In the genomic region with DNA sequence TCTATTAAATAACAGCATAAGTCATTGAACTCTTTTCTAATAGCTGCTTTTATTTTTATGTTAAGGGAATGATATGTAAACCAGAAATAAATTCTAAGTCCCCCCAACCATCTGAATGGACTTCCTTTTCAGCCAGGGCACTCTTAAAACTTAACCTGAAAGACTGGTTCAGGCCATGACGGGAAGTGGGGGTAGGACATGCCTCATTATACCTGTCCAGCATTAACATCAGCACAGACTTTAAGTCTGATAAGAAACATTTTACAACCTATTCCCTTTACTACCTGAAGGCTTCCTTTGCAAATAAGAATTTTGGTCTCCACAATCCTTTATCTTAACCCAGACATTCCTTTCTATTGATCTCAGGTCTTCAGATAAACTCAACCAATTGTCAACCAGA, we compare ENCODE assay signal across 25 cellular contexts. TPM values are rescaled to one million over a fixed set of nuclear protein-coding genes. Genes with fewer than 3 reads are reported as not detected.
"Had no signal": no experiment of that assay in that cellular context is flagged by ENCODE, and none has a peak within 500 bp of the region (broad histone marks: within the 10 kb centered on the region; RNA-seq: fewer than 3 reads in every experiment).

No MANE protein-coding gene starts in this region.

- ATAC-seq: HepG2, PC-3, Right ventricle myocardium inferior, SK-N-SH treated with all-trans-retinoic acid at 6 μM for 48 hours had no signal

- H3K27me3 ChIP-seq: Peyer's patch, SJCRH30 had no signal

- H3K27ac ChIP-seq: Peyer's patch, SJCRH30 had no signal

- H3K36me3 ChIP-seq: Peyer's patch, SJCRH30 had no signal

- FAIRE-seq: HepG2 had no signal

- DNase-seq: IMR-90, Karpas-422, KG1, MM.1S, NCI-H1092 treated with DMSO at 0.1 percent for 48 hours, NCI-H1436, NCI-H187, NCI-H2029, NCI-H2081 treated with DMSO at 0.1 percent for 48 hours, NCI-H2171, NCI-H226, NCI-H446, NCI-H510A, NCI-H524 treated with DMSO at 0.1 percent for 48 hours, NCI-H69, NCI-H774, PC-3, Peyer's patch, SHP77 treated with DMSO at 0.1 percent for 48 hours, SJCRH30 had no signal

- H3K4me1 ChIP-seq: Peyer's patch had no signal

- H3K9me3 ChIP-seq: Peyer's patch, SJCRH30 had no signal

- H3K4me3 ChIP-seq: Peyer's patch, SJCRH30 had no signal

RNA-seq across cellular contexts. Expression of gene CYP2C18, which starts 56.0 kb away (rescaled TPM):
- total RNA-seq: IMR-90, OCI-LY7, PC-3, Right ventricle myocardium inferior, RPMI7951, SJCRH30 had no signal
- polyA plus RNA-seq: HepG2, IMR-90 had no signal
